Comparison of ENCODE assay signal across 29 cellular contexts in genomic region chr2:29310665-29311348, GRCh38.
"Had no signal": no experiment of that assay in that cellular context is flagged by ENCODE, and none has a peak within 500 bp of the region (broad histone marks: within the 10 kb centered on the region; RNA-seq: fewer than 3 reads in every experiment).

No MANE protein-coding gene starts in this region.

- H3K4me1 ChIP-seq: sigmoid colon had no signal

- H3K9me3 Mint-ChIP-seq: central memory CD8-positive, alpha-beta T cell; naive B cell; stimulated activated memory B cell treated with anti-CD40 and anti-IgM and Interleukin-4, amounts not matched to agents 10 μg/mL and 1 μg/mL and 100 μg/mL, for 72 hours; stimulated activated naive CD8-positive, alpha-beta T cell treated with anti-CD3 and anti-CD28 coated beads, Interleukin-15, amount 100 ng/mL, for 72 hours had no signal

- H3K27me3 ChIP-seq: ovary, sigmoid colon, upper lobe of left lung had no signal

- H3K27ac Mint-ChIP-seq: activated naive CD8-positive, alpha-beta T cell; naive B cell; progenitor cell of endocrine pancreas; stimulated activated memory B cell treated with anti-CD40 and anti-IgM and Interleukin-4, amounts not matched to agents 10 μg/mL and 1 μg/mL and 100 μg/mL, for 72 hours; stimulated activated naive CD8-positive, alpha-beta T cell treated with anti-CD3 and anti-CD28 coated beads, Interleukin-15, amount 100 ng/mL, for 72 hours had no signal

- H3K9me3 ChIP-seq: esophagus squamous epithelium, heart right ventricle, ovary, sigmoid colon, upper lobe of left lung had no signal

- H3K4me3 ChIP-seq: esophagus squamous epithelium, heart right ventricle, ovary, sigmoid colon, smooth muscle cell, upper lobe of left lung had no signal

- H3K36me3 Mint-ChIP-seq: activated naive CD8-positive, alpha-beta T cell; naive B cell; stimulated activated memory B cell treated with anti-CD40 and anti-IgM and Interleukin-4, amounts not matched to agents 10 μg/mL and 1 μg/mL and 100 μg/mL, for 72 hours had no signal

- ATAC-seq: heart right ventricle; left ventricle myocardium superior; stimulated activated memory B cell treated with anti-CD40 and anti-IgM and Interleukin-4, amounts not matched to agents 10 μg/mL and 1 μg/mL and 100 μg/mL, for 72 hours; stimulated activated naive CD8-positive, alpha-beta T cell treated with anti-CD3 and anti-CD28 coated beads, Interleukin-15, amount 100 ng/mL, for 72 hours had no signal

- DNase-seq: activated CD4-positive, alpha-beta T cell treated with anti-CD3 and anti-CD28 coated beads for 4 hours; activated CD4-positive, alpha-beta T cell treated with anti-CD3 and anti-CD28 coated beads, Interleukin-2, amount 50 U/mL, for 4 hours; activated effector memory CD4-positive, alpha-beta T cell treated with Interleukin-2 at 50 U/mL for 16 hours; activated naive CD4-positive, alpha-beta T cell treated with Interleukin-2 at 50 U/mL for 16 hours; anterior cingulate cortex; dermis blood vessel endothelial cell; effector CD4-positive, alpha-beta T cell; esophagus squamous epithelium; foreskin melanocyte; heart right ventricle; left ventricle myocardium superior; mammary epithelial cell; naive B cell; ovary; sigmoid colon; stimulated activated CD4-positive, alpha-beta T cell treated with anti-CD3 and anti-CD28 coated beads, Interleukin-1b, Interleukin-23, amount 100 ng/mL, for 48 hours; stimulated activated CD4-positive, alpha-beta T cell treated with anti-CD3 and anti-CD28 coated beads, Interleukin-4, amount 100 ng/mL, for 4 hours; stimulated activated CD8-positive, alpha-beta memory T cell treated with anti-CD3 and anti-CD28 coated beads, Interleukin-4, amount 100 ng/mL, for 48 hours; stimulated activated naive CD8-positive, alpha-beta T cell treated with anti-CD3 and anti-CD28 coated beads, Interleukin-15, amount 100 ng/mL, for 72 hours; substantia nigra; T-helper 9 cell; upper lobe of left lung had no signal

- H3K27ac ChIP-seq: epithelial cell of prostate, esophagus squamous epithelium, heart right ventricle, ovary, sigmoid colon, upper lobe of left lung, VCaP had no signal

- H3K36me3 ChIP-seq: esophagus squamous epithelium, heart right ventricle, ovary, sigmoid colon, upper lobe of left lung had no signal

- H3K4me3 Mint-ChIP-seq: activated naive CD8-positive, alpha-beta T cell; central memory CD8-positive, alpha-beta T cell; stimulated activated memory B cell treated with anti-CD40 and anti-IgM and Interleukin-4, amounts not matched to agents 10 μg/mL and 1 μg/mL and 100 μg/mL, for 72 hours; stimulated activated naive CD8-positive, alpha-beta T cell treated with anti-CD3 and anti-CD28 coated beads, Interleukin-15, amount 100 ng/mL, for 72 hours had no signal
